1 cellular context compared by ENCODE assay signal in the genomic region with DNA sequence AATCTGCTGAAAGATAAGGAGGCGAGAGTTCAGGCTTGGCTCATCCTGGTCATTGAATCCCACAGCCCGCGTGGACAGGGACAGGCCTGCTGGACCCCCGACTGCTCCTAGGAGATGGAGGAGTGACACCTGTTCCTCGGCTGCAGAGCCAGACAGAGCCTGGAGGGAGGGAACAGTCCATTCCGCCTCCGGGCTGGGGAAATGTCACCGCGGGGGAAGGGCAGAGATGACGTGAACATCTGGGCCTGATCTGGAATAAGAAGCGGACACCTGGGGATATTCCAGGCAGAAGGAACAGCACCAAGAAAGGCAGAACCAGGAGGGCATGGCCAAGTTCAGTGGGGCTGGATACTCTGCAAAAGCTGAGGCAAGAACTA.
TF ChIP-seq lines count a peak whose summit lies in the region.

No MANE protein-coding gene starts in this region.

TF ChIP-seq in K562, 482 proteins besides CTCF, POLR2A, EP300 and RAD21:
- TF ChIP-seq, protein P1, sequence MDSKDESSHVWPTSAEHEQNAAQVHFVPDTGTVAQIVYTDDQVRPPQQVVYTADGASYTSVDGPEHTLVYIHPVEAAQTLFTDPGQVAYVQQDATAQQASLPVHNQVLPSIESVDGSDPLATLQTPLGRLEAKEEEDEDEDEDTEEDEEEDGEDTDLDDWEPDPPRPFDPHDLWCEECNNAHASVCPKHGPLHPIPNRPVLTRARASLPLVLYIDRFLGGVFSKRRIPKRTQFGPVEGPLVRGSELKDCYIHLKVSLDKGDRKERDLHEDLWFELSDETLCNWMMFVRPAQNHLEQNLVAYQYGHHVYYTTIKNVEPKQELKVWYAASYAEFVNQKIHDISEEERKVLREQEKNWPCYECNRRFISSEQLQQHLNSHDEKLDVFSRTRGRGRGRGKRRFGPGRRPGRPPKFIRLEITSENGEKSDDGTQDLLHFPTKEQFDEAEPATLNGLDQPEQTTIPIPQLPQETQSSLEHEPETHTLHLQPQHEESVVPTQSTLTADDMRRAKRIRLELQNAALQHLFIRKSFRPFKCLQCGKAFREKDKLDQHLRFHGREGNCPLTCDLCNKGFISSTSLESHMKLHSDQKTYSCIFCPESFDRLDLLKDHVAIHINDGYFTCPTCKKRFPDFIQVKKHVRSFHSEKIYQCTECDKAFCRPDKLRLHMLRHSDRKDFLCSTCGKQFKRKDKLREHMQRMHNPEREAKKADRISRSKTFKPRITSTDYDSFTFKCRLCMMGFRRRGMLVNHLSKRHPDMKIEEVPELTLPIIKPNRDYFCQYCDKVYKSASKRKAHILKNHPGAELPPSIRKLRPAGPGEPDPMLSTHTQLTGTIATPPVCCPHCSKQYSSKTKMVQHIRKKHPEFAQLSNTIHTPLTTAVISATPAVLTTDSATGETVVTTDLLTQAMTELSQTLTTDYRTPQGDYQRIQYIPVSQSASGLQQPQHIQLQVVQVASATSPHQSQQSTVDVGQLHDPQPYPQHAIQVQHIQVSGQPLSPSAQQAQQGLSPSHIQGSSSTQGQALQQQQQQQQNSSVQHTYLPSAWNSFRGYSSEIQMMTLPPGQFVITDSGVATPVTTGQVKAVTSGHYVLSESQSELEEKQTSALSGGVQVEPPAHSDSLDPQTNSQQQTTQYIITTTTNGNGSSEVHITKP (IDR thresholded peaks at IDR 0.05; ENCODE audit: partially characterized antibody), result peak; percentile 36
- TF ChIP-seq ZNF217 (CRISPR knock-in tag; IDR thresholded peaks at IDR 0.05) (no peak), SMARCA5 (IDR thresholded peaks at IDR 0.05) (no peak), CREM (IDR thresholded peaks at IDR 0.05; ENCODE audit: low read depth) (peak; percentile 38), TEAD4 (IDR thresholded peaks at IDR 0.05; ENCODE audit: low read length) (no peak), TEAD4 (CRISPR knock-in tag; IDR thresholded peaks at IDR 0.05; ENCODE audit: borderline replicate concordance) (no peak)
TF ChIP-seq in K562: peak in this region for 2.
